ENCODE assay signal across 8 cellular contexts in genomic region chr13:96052655-96053002, GRCh38. TPM values are rescaled to one million over a fixed set of nuclear protein-coding genes. Genes with fewer than 3 reads are reported as not detected.
A peak's percentile ranks its signal among the peaks of the same experiment; 100 is the strongest.
DNase-seq lines count a peak whose midpoint lies in the region; ATAC-seq and TF ChIP-seq lines count a peak whose summit lies in the region.

No MANE protein-coding gene starts in this region.

- no peak overlapping the region for H4K8ac ChIP-seq in mesenchymal stem cell (ENCODE audit: low read length)

- DNase-seq in GM03348 (ENCODE audit: low spot score) = peak; percentile 54
- peak; percentile 32 for DNase-seq in HS-5 (ENCODE audit: low read depth)
- DNase-seq in RPMI7951 (ENCODE audit: low read depth) = peak; percentile 46
- DNase-seq in dorsolateral prefrontal cortex = no peak
- DNase-seq in mesenchymal stem cell = peak; percentile 88
- DNase-seq in uterus = no peak
- DNase-seq in stimulated activated CD4-positive, alpha-beta T cell treated with anti-CD3 and anti-CD28 coated beads, Interleukin-4, amount 100 ng/mL, for 24 hours = no peak

- peak overlapping the region; percentile 94 for H2BK120ac ChIP-seq in mesenchymal stem cell (ENCODE audit: low read depth, low read length)

- H2AK5ac ChIP-seq in mesenchymal stem cell (ENCODE audit: low read length, severe bottlenecking) = no peak overlapping the region

- no peak overlapping the region for H3K23ac ChIP-seq in mesenchymal stem cell (ENCODE audit: low read length in 2 of 2)

- H3K27ac ChIP-seq in dorsolateral prefrontal cortex (peak overlapping the region in 45 of 59 donors; percentile 3 to 90 (median 67)), mesenchymal stem cell (ENCODE audit: low read length, poor library complexity, severe bottlenecking) (no peak overlapping the region), uterus (peak overlapping the region; percentile 82 to 87)

- H3K14ac ChIP-seq in mesenchymal stem cell (ENCODE audit: low read length in 2 of 2) = peak overlapping the region in 1 of 2 experiments; percentile 39

- H3K18ac ChIP-seq in mesenchymal stem cell (ENCODE audit: low read depth in 1 of 2, low read length in 2 of 2) = peak overlapping the region; percentile 72 to 96

- 0% methylated on average over 10 of the region's 12 CpGs for WGBS in mesenchymal stem cell

- H3K4me1 ChIP-seq in mesenchymal stem cell (ENCODE audit: control insufficient read depth, insufficient read depth, low read depth, low read length) = no peaks in the 10 kb centered on the region
- no peaks in the 10 kb centered on the region for H3K4me1 ChIP-seq in uterus

- TF ChIP-seq CTCF in dorsolateral prefrontal cortex (IDR thresholded peaks at IDR 0.05 in 54 of 56, conservative IDR thresholded peaks at IDR 0.05 in 2 of 56; ENCODE audit: low read depth in 1 of 56, partially characterized antibody in 56 of 56) (no peak), uterus (IDR thresholded peaks at IDR 0.05) (no peak)

- no peak overlapping the region for H2BK12ac ChIP-seq in mesenchymal stem cell (ENCODE audit: low read length in 2 of 2)

- TF ChIP-seq POLR2A in uterus (IDR thresholded peaks at IDR 0.05) = no peak

- H3K4ac ChIP-seq in mesenchymal stem cell (ENCODE audit: low read depth in 1 of 2, low read length in 2 of 2) = peak overlapping the region; percentile 62 to 89

- peak overlapping the region; percentile 78 for H2AFZ ChIP-seq in mesenchymal stem cell (ENCODE audit: low read depth, low read length)

- peak overlapping the region; percentile 91 for H3K4me2 ChIP-seq in mesenchymal stem cell (ENCODE audit: low read length, poor library complexity, severe bottlenecking)

- H4K91ac ChIP-seq in mesenchymal stem cell (ENCODE audit: low read length) = no peak overlapping the region

- H3K27me3 ChIP-seq in dorsolateral prefrontal cortex (no peaks in the 10 kb centered on the region), mesenchymal stem cell (ENCODE audit: control insufficient read depth in 1 of 2, insufficient read depth in 1 of 2, low read length in 2 of 2) (no peaks in the 10 kb centered on the region), uterus (no peaks in the 10 kb centered on the region)

- ATAC-seq in GM21529 (IDR thresholded peaks at IDR 0.05; ENCODE audit: unreplicated experiment) = peak; percentile 50

- peak overlapping the region; percentile 83 for H2BK15ac ChIP-seq in mesenchymal stem cell (ENCODE audit: low read depth, poor library complexity, severe bottlenecking)

- peaks cover 2% of the 10 kb centered on the region for H3K79me1 ChIP-seq in mesenchymal stem cell (replicated peaks; ENCODE audit: low read length, poor library complexity, severe bottlenecking)

- intact Hi-C loops in dorsolateral prefrontal cortex (cut with DNase I) = no loop called here
- intact Hi-C loops in uterus (cut with DNase I; ENCODE audit: low total_unique reads) = no loop called here

- H3K4me3 ChIP-seq in dorsolateral prefrontal cortex = peak overlapping the region; percentile 55 to 99 (median 95)
- H3K4me3 ChIP-seq in mesenchymal stem cell (ENCODE audit: insufficient read depth in 1 of 2, low read depth in 1 of 2, low read length in 2 of 2) = peak overlapping the region; percentile 91 to 94
- peak overlapping the region; percentile 65 to 85 for H3K4me3 ChIP-seq in uterus

- H3K9me3 ChIP-seq in mesenchymal stem cell (ENCODE audit: control insufficient read depth, low read length) (no peaks in the 10 kb centered on the region), uterus (no peaks in the 10 kb centered on the region)

- H3K36me3 ChIP-seq in mesenchymal stem cell (ENCODE audit: control insufficient read depth in 1 of 2, insufficient read depth in 2 of 2, low read depth in 1 of 2, low read length in 2 of 2) (no peaks in the 10 kb centered on the region), uterus (no peaks in the 10 kb centered on the region)

- peak overlapping the region; percentile 95 for H3K9ac ChIP-seq in mesenchymal stem cell (ENCODE audit: low read length)

- no peak overlapping the region for H2BK5ac ChIP-seq in mesenchymal stem cell (ENCODE audit: low read depth, low read length, poor library complexity, severe bottlenecking)

RNA-seq across cellular contexts. Expression of gene UGGT2, which starts 0.6 kb away (rescaled TPM):
- total RNA-seq in RPMI7951 (2014; rRNA removed; shearing (Covaris generic)) = 23.5 and 24.4 TPM in 2 replicates
- total RNA-seq in dorsolateral prefrontal cortex = 10 to 100 TPM; 27.3 to 66.2 (median 44.1) TPM
- 26.4 TPM for polyA plus RNA-seq in mesenchymal stem cell (2013, experiment 1 of 2)
- polyA plus RNA-seq in mesenchymal stem cell (2013, experiment 2 of 2) = 28.3 TPM
- total RNA-seq in uterus = 100 to 1,000 TPM in 2 of 4 donors, 10 to 100 TPM in 2; 33.5 to 171 (median 116) TPM

RNA-seq across cellular contexts. Expression of gene HS6ST3, which starts 37.3 kb away (rescaled TPM):
- total RNA-seq in RPMI7951 (2014; rRNA removed; shearing (Covaris generic)) = not detected in 2 replicates
- 10 to 100 TPM in 119 of 120 experiments, 1 to 10 TPM in 1; 7.7 to 85.2 (median 36.3) TPM for total RNA-seq in dorsolateral prefrontal cortex
- polyA plus RNA-seq in mesenchymal stem cell (2013, experiment 1 of 2) = 0.07 TPM
- polyA plus RNA-seq in mesenchymal stem cell (2013, experiment 2 of 2) = 0.08 TPM
- 1 to 10 TPM; 1.3 to 8.7 (median 5.3) TPM for total RNA-seq in uterus

Comparison
In these comparisons a context has a peak if more than half of its experiments do, and no peak if none do; other contexts are left out.
1. DNase-seq: peak in GM03348 (single experiment), HS-5 (single experiment), RPMI7951 (single experiment) and mesenchymal stem cell (single experiment); none in dorsolateral prefrontal cortex (0 of 10), uterus (0 of 2) and stimulated activated CD4-positive, alpha-beta T cell treated with anti-CD3 and anti-CD28 coated beads, Interleukin-4, amount 100 ng/mL, for 24 hours (single experiment).
2. Peak in every context shown above with its lines, with median percentiles within 50 percentile points of each other: H3K4me3 ChIP-seq.